1 cellular context compared by ENCODE assay signal in the genomic region with DNA sequence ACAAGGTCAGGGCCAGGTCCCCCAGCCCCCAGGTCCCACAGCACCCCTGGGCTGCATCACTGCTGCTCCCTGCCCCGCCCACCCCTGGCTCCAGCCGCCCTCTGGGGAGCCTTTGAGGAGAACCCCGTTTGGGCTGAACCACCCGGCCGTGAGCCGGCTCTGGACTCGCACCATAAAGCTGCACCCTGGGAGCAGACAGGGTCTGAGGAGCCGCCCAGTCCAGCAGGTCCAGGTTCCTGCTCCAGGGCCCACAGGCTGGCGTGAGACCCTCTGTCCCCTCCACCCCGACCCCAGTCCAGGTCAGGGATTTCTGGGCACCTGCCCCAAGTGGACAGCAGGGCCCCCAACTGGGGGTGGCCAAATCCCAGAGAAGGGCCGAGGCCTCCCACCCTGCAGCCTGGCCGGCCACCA.
TF ChIP-seq lines count a peak whose summit lies in the region.

No MANE protein-coding gene starts in this region.

TF ChIP-seq in GM23338, 12 proteins besides CTCF, POLR2A, EP300 and RAD21 (continued from another document):
- no peak for TF ChIP-seq ZNF114 (CRISPR knock-in tag; IDR thresholded peaks at IDR 0.05)
- no peak for TF ChIP-seq CREB1 (CRISPR knock-in tag; IDR thresholded peaks at IDR 0.05; ENCODE audit: low read depth)
